26 cellular contexts compared by ENCODE assay signal in genomic region chr7:145053781-145054180, GRCh38.
"Had no signal": no experiment of that assay in that cellular context is flagged by ENCODE, and none has a peak within 500 bp of the region (broad histone marks: within the 10 kb centered on the region; RNA-seq: fewer than 3 reads in every experiment).

No MANE protein-coding gene starts in this region.

- H3K36me3 Mint-ChIP-seq: mesothelial cell of epicardium; naive B cell; naive thymus-derived CD8-positive, alpha-beta T cell had no signal

- H3K4me1 ChIP-seq: esophagus squamous epithelium, gastrocnemius medialis, heart right ventricle, left lung, lower lobe of right lung had no signal

- FAIRE-seq: colon, endothelial cell of umbilical vein, islet of Langerhans, keratinocyte had no signal

- H3K27me3 ChIP-seq: esophagus squamous epithelium, gastrocnemius medialis, heart right ventricle, left lung had no signal

- H3K4me3 Mint-ChIP-seq: mesothelial cell of epicardium; naive B cell; naive thymus-derived CD8-positive, alpha-beta T cell had no signal

- H3K4me3 ChIP-seq: coronary artery, dorsolateral prefrontal cortex, esophagus squamous epithelium, gastrocnemius medialis, heart right ventricle, left lung, lower lobe of right lung, mucosa of descending colon had no signal

- H3K36me3 ChIP-seq: esophagus squamous epithelium, gastrocnemius medialis, heart right ventricle, left lung, lower lobe of right lung had no signal

- H3K27ac ChIP-seq: coronary artery, dorsolateral prefrontal cortex, esophagus squamous epithelium, gastrocnemius medialis, heart right ventricle, left lung, lower lobe of right lung had no signal

- H3K4me1 Mint-ChIP-seq: mesothelial cell of epicardium; naive B cell; naive thymus-derived CD8-positive, alpha-beta T cell had no signal

- DNase-seq: dermis blood vessel endothelial cell; dorsolateral prefrontal cortex; effector CD4-positive, alpha-beta T cell; effector memory CD4-positive, alpha-beta T cell; esophagus squamous epithelium; foreskin fibroblast; foreskin melanocyte; gastrocnemius medialis; glutamatergic neuron; head of caudate nucleus; heart right ventricle; hippocampal formation; left cardiac atrium; left lung; left ventricle myocardium superior; lower lobe of right lung; mesenchymal stem cell; mucosa of descending colon; naive B cell; naive thymus-derived CD8-positive, alpha-beta T cell had no signal

- ATAC-seq: gastrocnemius medialis; heart right ventricle; left cardiac atrium; left lung; left ventricle myocardium superior; lower lobe of right lung; mucosa of descending colon; naive thymus-derived CD8-positive, alpha-beta T cell had no signal

- H3K9me3 ChIP-seq: esophagus squamous epithelium, gastrocnemius medialis, left lung, lower lobe of right lung, mucosa of descending colon had no signal

- H3K27ac Mint-ChIP-seq: mesothelial cell of epicardium; naive thymus-derived CD8-positive, alpha-beta T cell had no signal
